In the genomic region with DNA sequence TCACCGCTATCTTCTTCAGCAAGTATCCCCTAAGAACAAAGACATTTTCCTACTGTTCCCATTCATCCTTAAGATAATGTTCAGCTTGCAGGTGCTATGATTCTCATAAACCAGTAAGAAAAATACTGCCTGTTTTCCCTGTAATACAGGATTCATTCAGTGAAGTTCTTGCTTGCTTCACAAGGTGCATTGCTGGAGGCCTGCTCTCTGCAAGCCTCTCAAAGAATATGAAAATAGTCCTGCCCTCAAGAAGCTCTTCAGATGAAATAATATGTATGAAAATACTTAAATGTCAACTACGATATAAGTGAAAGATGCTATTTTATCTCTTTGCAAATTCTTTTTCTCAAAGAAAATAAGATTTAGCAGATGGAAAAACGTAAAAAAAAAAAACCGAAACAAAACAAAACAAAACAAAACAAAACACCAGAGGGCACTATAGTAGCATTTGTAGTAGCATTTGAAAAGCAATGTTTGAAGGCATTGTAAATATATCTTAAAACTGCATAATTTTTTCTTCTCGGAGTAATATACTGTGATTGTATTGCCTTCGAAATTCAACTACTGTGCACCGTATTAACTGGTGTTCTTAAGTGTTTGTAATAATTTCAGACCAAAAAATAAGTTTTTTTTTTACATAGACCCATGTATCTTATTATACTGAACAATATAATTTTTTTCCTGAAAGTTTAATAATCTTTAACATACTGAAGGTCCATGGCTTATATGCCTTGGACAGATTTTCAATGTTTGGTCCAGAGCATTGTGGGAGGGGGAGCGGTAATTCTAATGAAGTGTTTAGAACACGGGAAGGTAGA, we compare ENCODE assay signal across 1 cellular context.
TF ChIP-seq lines count a peak whose summit lies in the region.

No MANE protein-coding gene starts in this region.

TF ChIP-seq in H1, 55 proteins besides CTCF, POLR2A, EP300 and RAD21:
- TF ChIP-seq GABPA (IDR thresholded peaks at IDR 0.05; ENCODE audit: borderline replicate concordance, insufficient read depth, low read length): no peak
- TF ChIP-seq SP1 (IDR thresholded peaks at IDR 0.05; ENCODE audit: low read depth, low read length): no peak
